Comparison of ENCODE assay signal across 8 cellular contexts in genomic region chr2:197293252-197294007, GRCh38. TPM values are rescaled to one million over a fixed set of nuclear protein-coding genes. Genes with fewer than 3 reads are reported as not detected.
DNase-seq lines count a peak whose midpoint lies in the region; ATAC-seq and TF ChIP-seq lines count a peak whose summit lies in the region.

No MANE protein-coding gene starts in this region.

- peaks cover 92% of the 10 kb centered on the region for H3K4me1 Mint-ChIP-seq in activated T-cell treated with anti-CD3 and anti-CD28 coated beads, Interleukin-2, amount 50 U/mL, for 24 hours (ENCODE audit: low read depth)
- H3K4me1 Mint-ChIP-seq in IgD-negative memory B cell = peaks cover 71 to 79% (median 77%) of the 10 kb centered on the region in 3 donors
- peaks cover 87% of the 10 kb centered on the region for H3K4me1 Mint-ChIP-seq in stimulated activated effector memory CD8-positive, alpha-beta T cell treated with anti-CD3 and anti-CD28 coated beads, Interleukin-12 subunit alpha, Interleukin-12 subunit beta, amount 100 ng/mL, for 72 hours

- H3K4me3 ChIP-seq in cardiac fibroblast (replicated peaks in 1 of 2; ENCODE audit: low read depth in 2 of 2, low read length in 2 of 2) = no peak overlapping the region

- peaks cover 4% of the 10 kb centered on the region for H3K9me3 Mint-ChIP-seq in activated T-cell treated with anti-CD3 and anti-CD28 coated beads, Interleukin-2, amount 50 U/mL, for 24 hours
- no peaks in the 10 kb centered on the region for H3K9me3 Mint-ChIP-seq in IgD-negative memory B cell
- H3K9me3 Mint-ChIP-seq in stimulated activated effector memory CD8-positive, alpha-beta T cell treated with anti-CD3 and anti-CD28 coated beads, Interleukin-12 subunit alpha, Interleukin-12 subunit beta, amount 100 ng/mL, for 72 hours = no peaks in the 10 kb centered on the region

- no peaks in the 10 kb centered on the region for H3K27me3 Mint-ChIP-seq in activated T-cell treated with anti-CD3 and anti-CD28 coated beads, Interleukin-2, amount 50 U/mL, for 24 hours
- no peaks in the 10 kb centered on the region for H3K27me3 Mint-ChIP-seq in IgD-negative memory B cell

- H3K4me3 Mint-ChIP-seq in activated T-cell treated with anti-CD3 and anti-CD28 coated beads, Interleukin-2, amount 50 U/mL, for 24 hours = peak overlapping the region; percentile 71
- H3K4me3 Mint-ChIP-seq in IgD-negative memory B cell = peak overlapping the region; percentile 75 to 91 (median 88)
- peak overlapping the region; percentile 82 for H3K4me3 Mint-ChIP-seq in stimulated activated effector memory CD8-positive, alpha-beta T cell treated with anti-CD3 and anti-CD28 coated beads, Interleukin-12 subunit alpha, Interleukin-12 subunit beta, amount 100 ng/mL, for 72 hours

- peak; percentile 79 for ATAC-seq in stimulated activated effector memory CD8-positive, alpha-beta T cell treated with anti-CD3 and anti-CD28 coated beads, Interleukin-12 subunit alpha, Interleukin-12 subunit beta, amount 100 ng/mL, for 72 hours

- H3K36me3 Mint-ChIP-seq in activated T-cell treated with anti-CD3 and anti-CD28 coated beads, Interleukin-2, amount 50 U/mL, for 24 hours (ENCODE audit: low read depth) = peaks cover 67% of the 10 kb centered on the region
- H3K36me3 Mint-ChIP-seq in IgD-negative memory B cell = peaks cover 17% of the 10 kb centered on the region
- peaks cover 80% of the 10 kb centered on the region for H3K36me3 Mint-ChIP-seq in stimulated activated effector memory CD8-positive, alpha-beta T cell treated with anti-CD3 and anti-CD28 coated beads, Interleukin-12 subunit alpha, Interleukin-12 subunit beta, amount 100 ng/mL, for 72 hours

- DNase-seq in activated T-cell treated with anti-CD3 and anti-CD28 coated beads, Interleukin-2, amount 50 U/mL, for 24 hours = no peak
- DNase-seq in activated T-cell treated with anti-CD3 and anti-CD28 coated beads, Interleukin-2, amount 50 U/mL, for 1 hour = no peak
- DNase-seq in cardiac fibroblast (ENCODE audit: low read depth in 2 of 2) = peak; percentile 27 to 55
- no peak for DNase-seq in stimulated activated effector memory CD8-positive, alpha-beta T cell treated with anti-CD3 and anti-CD28 coated beads, Interleukin-12 subunit alpha, Interleukin-12 subunit beta, amount 100 ng/mL, for 72 hours (ENCODE audit: low spot score in 2 of 2)
- DNase-seq in NCI-H524 treated with DMSO at 0.1 percent for 48 hours (lab: John Stamatoyannopoulos, UW) = no peak
- DNase-seq in ecto neural progenitor cell (ENCODE audit: low spot score) = no peak
- DNase-seq in HCEC 1CT = no peak

- peak overlapping the region; percentile 99 for H3K27ac Mint-ChIP-seq in activated T-cell treated with anti-CD3 and anti-CD28 coated beads, Interleukin-2, amount 50 U/mL, for 24 hours
- peak overlapping the region; percentile 87 to 95 (median 93) for H3K27ac Mint-ChIP-seq in IgD-negative memory B cell
- peak overlapping the region; percentile 94 for H3K27ac Mint-ChIP-seq in stimulated activated effector memory CD8-positive, alpha-beta T cell treated with anti-CD3 and anti-CD28 coated beads, Interleukin-12 subunit alpha, Interleukin-12 subunit beta, amount 100 ng/mL, for 72 hours

- TF ChIP-seq CTCF in cardiac fibroblast (IDR thresholded peaks at IDR 0.05; ENCODE audit: low read depth, low read length) = no peak

RNA-seq across cellular contexts. Expression of gene ANKRD44, which starts 17.1 kb away (rescaled TPM):
- 91.6 TPM for polyA plus RNA-seq in IgD-negative memory B cell

Comparison
In these comparisons a context has a peak if more than half of its experiments do, and no peak if none do; other contexts are left out.
1. DNase-seq: peak in cardiac fibroblast (2 of 2); none in activated T-cell treated with anti-CD3 and anti-CD28 coated beads, Interleukin-2, amount 50 U/mL, for 24 hours (single experiment), activated T-cell treated with anti-CD3 and anti-CD28 coated beads, Interleukin-2, amount 50 U/mL, for 1 hour (single experiment), stimulated activated effector memory CD8-positive, alpha-beta T cell treated with anti-CD3 and anti-CD28 coated beads, Interleukin-12 subunit alpha, Interleukin-12 subunit beta, amount 100 ng/mL, for 72 hours (0 of 2), NCI-H524 treated with DMSO at 0.1 percent for 48 hours (single experiment), ecto neural progenitor cell (single experiment) and HCEC 1CT (single experiment).
2. Peak in every context shown above with its lines, with median percentiles within 50 percentile points of each other: H3K27ac Mint-ChIP-seq and H3K4me3 Mint-ChIP-seq.